8 cellular contexts compared by ENCODE assay signal in genomic region chr12:56334490-56334793, GRCh38. TPM values are rescaled to one million over a fixed set of nuclear protein-coding genes. Genes with fewer than 3 reads are reported as not detected.
DNase-seq lines count a peak whose midpoint lies in the region; ATAC-seq, FAIRE-seq and TF ChIP-seq lines count a peak whose summit lies in the region.

No MANE protein-coding gene starts in this region.

- POLR2A ChIA-PET in HepG2 (lab: Yijun Ruan, JAX) = interaction anchor here (1.7 to 4.7 kb wide), 5 partner anchors 19 to 114 kb away, joined by 6 to 81 read pairs (median 16); partner anchors contain the start of genes APOF, CNPY2, COQ10A and RNF41

- TSS peak; percentile 99 for BruUV-seq in HepG2 (replicated peaks; lab: Mats Ljungman, UMichigan)

- H3K4me2 ChIP-seq in HepG2 (ENCODE audit: low read depth, low read length) = peak overlapping the region; percentile 88

- H3K4me1 ChIP-seq in ascending aorta = peaks cover 3 to 6% of the 10 kb centered on the region in 2 donors
- H3K4me1 ChIP-seq in HepG2 (ENCODE audit: insufficient read depth, low read length) = peaks cover 54% of the 10 kb centered on the region
- H3K4me1 ChIP-seq in thoracic aorta (ENCODE audit: control insufficient read depth in 1 of 2, low read depth in 2 of 2) = peaks cover 3 to 11% of the 10 kb centered on the region in 2 donors

- H3K4me3 Mint-ChIP-seq in activated CD4-positive, alpha-beta T cell treated with anti-CD3 and anti-CD28 coated beads, Interleukin-2, amount 10 ng/mL, durations not matched to agents 24 days and 14 days = peak overlapping the region; percentile 88

- no peaks in the 10 kb centered on the region for H3K9me3 Mint-ChIP-seq in activated CD4-positive, alpha-beta T cell treated with anti-CD3 and anti-CD28 coated beads, Interleukin-2, amount 10 ng/mL, durations not matched to agents 24 days and 14 days

- TF ChIP-seq EP300 in HepG2 (IDR thresholded peaks at IDR 0.05; ENCODE audit: low read depth in 2 of 2, low read length in 2 of 2) (no peak), HepG2 (CRISPR knock-in tag; IDR thresholded peaks at IDR 0.05; ENCODE audit: borderline replicate concordance) (no peak)

- CTCF ChIA-PET in HepG2 (lab: Yijun Ruan, JAX; ENCODE audit: low intra/inter-chr PET ratio, low total read pairs) = interaction anchor here (2.0 kb wide), 1 partner anchor 129 kb away, joined by 5 read pairs; no protein-coding TSS in a partner anchor

- peak overlapping the region; percentile 62 to 67 for H3K4me3 ChIP-seq in ascending aorta
- peak overlapping the region; percentile 60 to 74 (median 71) for H3K4me3 ChIP-seq in HepG2 (replicated peaks in 1 of 3; ENCODE audit: insufficient read depth in 1 of 3, low read depth in 2 of 3, low read length in 3 of 3)
- H3K4me3 ChIP-seq in thoracic aorta = peak overlapping the region; percentile 78

- DNase-seq in activated CD4-positive, alpha-beta T cell treated with anti-CD3 and anti-CD28 coated beads, Interleukin-2, amount 10 ng/mL, durations not matched to agents 24 days and 14 days = no peak
- DNase-seq in activated CD4-positive, alpha-beta T cell treated with anti-CD3 and anti-CD28 coated beads for 4 hours = no peak
- DNase-seq in ascending aorta (ENCODE audit: low spot score in 2 of 2) = no peak
- DNase-seq in HepG2 (ENCODE audit: low spot score) = no peak
- no peak for DNase-seq in thoracic aorta (ENCODE audit: low spot score)
- no peak for DNase-seq in kidney tubule cell (ENCODE audit: low spot score)
- no peak for DNase-seq in T-helper 9 cell
- no peak for DNase-seq in NCI-H1048 (lab: John Stamatoyannopoulos, UW)

- ATAC-seq in HepG2 = peak; percentile 2; the same call in 2 of the 3 replicates
- peak; percentile 6 for ATAC-seq in thoracic aorta (ENCODE audit: insufficient number of reproducible peaks, low FRiP score, low read depth)

- H4K20me1 ChIP-seq in HepG2 (ENCODE audit: insufficient read depth, low read length) = no peaks in the 10 kb centered on the region

- WGBS in HepG2 (ENCODE audit: low lambda C conversion rate) = 8% methylated on average over 6 of the region's 6 CpGs

- H3K27ac ChIP-seq in ascending aorta (peak overlapping the region; percentile 94 to 99), HepG2 (ENCODE audit: extremely low read length, insufficient read depth, low read length) (peak overlapping the region; percentile 88), thoracic aorta (peak overlapping the region; percentile 91 to 93)

- no peaks in the 10 kb centered on the region for H3K27me3 Mint-ChIP-seq in activated CD4-positive, alpha-beta T cell treated with anti-CD3 and anti-CD28 coated beads, Interleukin-2, amount 10 ng/mL, durations not matched to agents 24 days and 14 days

- no peak overlapping the region for H2AFZ ChIP-seq in HepG2 (ENCODE audit: low read length)

- peaks cover 7% of the 10 kb centered on the region for H3K36me3 Mint-ChIP-seq in activated CD4-positive, alpha-beta T cell treated with anti-CD3 and anti-CD28 coated beads, Interleukin-2, amount 10 ng/mL, durations not matched to agents 24 days and 14 days (ENCODE audit: low read depth)

- TF ChIP-seq RAD21 in HepG2 (CRISPR knock-in tag; IDR thresholded peaks at IDR 0.05) = no peak

- in situ Hi-C loops in HepG2 (cut with HindIII; ENCODE audit: extremely low pct_ligation_motif_present, low pct_unique_long_range_greater_than_20kb) = no loop called here

- intact Hi-C loops in activated CD4-positive, alpha-beta T cell treated with anti-CD3 and anti-CD28 coated beads, Interleukin-2, amount 10 ng/mL, durations not matched to agents 24 days and 14 days (cut with micrococcal nuclease) = loop anchor here (1.0 to 10.0 kb wide), 3 partner anchors 18 to 300 kb away; partner anchors contain the start of genes BAZ2A and STAT2
- intact Hi-C loops in ascending aorta (cut with DNase I) (loop anchor here (1.0 kb wide), 1 partner anchor 26 kb away; the partner anchor contains the start of gene STAT2), HepG2 (cut with micrococcal nuclease; ENCODE audit: unreplicated experiment) (loop anchor here (1.0 kb wide), 1 partner anchor 130 kb away; no protein-coding TSS in a partner anchor)

- no peak for TF ChIP-seq CTCF in ascending aorta (IDR thresholded peaks at IDR 0.05)
- no peak for TF ChIP-seq CTCF in HepG2 (CRISPR knock-in tag; IDR thresholded peaks at IDR 0.05)
- no peak for TF ChIP-seq CTCF in thoracic aorta (IDR thresholded peaks at IDR 0.05)

- H3K79me2 ChIP-seq in HepG2 (ENCODE audit: insufficient read depth, low read length) = no peaks in the 10 kb centered on the region

- peaks cover 48% of the 10 kb centered on the region for H3K4me1 Mint-ChIP-seq in activated CD4-positive, alpha-beta T cell treated with anti-CD3 and anti-CD28 coated beads, Interleukin-2, amount 10 ng/mL, durations not matched to agents 24 days and 14 days

- H3K9me3 ChIP-seq in ascending aorta = no peaks in the 10 kb centered on the region
- H3K9me3 ChIP-seq in HepG2 (ENCODE audit: low read length) = no peaks in the 10 kb centered on the region
- no peaks in the 10 kb centered on the region for H3K9me3 ChIP-seq in thoracic aorta

- no peaks in the 10 kb centered on the region for H3K36me3 ChIP-seq in ascending aorta
- no peaks in the 10 kb centered on the region for H3K36me3 ChIP-seq in HepG2 (replicated peaks in 1 of 2; ENCODE audit: control insufficient read depth in 1 of 2, insufficient read depth in 2 of 2, low read length in 2 of 2)
- no peaks in the 10 kb centered on the region for H3K36me3 ChIP-seq in thoracic aorta

- no peak for TF ChIP-seq POLR2A in HepG2 (IDR thresholded peaks at IDR 0.05; ENCODE audit: insufficient read depth in 1 of 2, low read depth in 2 of 2, low read length in 2 of 2)

- H3K9ac ChIP-seq in HepG2 (ENCODE audit: insufficient read depth, low read depth, low read length) = peak overlapping the region; percentile 83

- peak overlapping the region; percentile 99 for H3K27ac Mint-ChIP-seq in activated CD4-positive, alpha-beta T cell treated with anti-CD3 and anti-CD28 coated beads, Interleukin-2, amount 10 ng/mL, durations not matched to agents 24 days and 14 days

- H3K27me3 ChIP-seq in ascending aorta (no peaks in the 10 kb centered on the region), HepG2 (ENCODE audit: control insufficient read depth in 1 of 2, insufficient read depth in 2 of 2, low read length in 2 of 2) (no peaks in the 10 kb centered on the region; a peak in 1 of 5 replicates), thoracic aorta (replicated peaks; ENCODE audit: insufficient read depth) (no peaks in the 10 kb centered on the region)

- no peak for FAIRE-seq in HepG2 (lab: Jason Lieb, UNC)

RNA-seq across cellular contexts. Expression of gene PAN2, which starts 0.6 kb away (rescaled TPM):
- total RNA-seq in activated CD4-positive, alpha-beta T cell treated with anti-CD3 and anti-CD28 coated beads, Interleukin-2, amount 10 ng/mL, durations not matched to agents 24 days and 14 days = 31.3 and 34.7 TPM in 2 replicates
- total RNA-seq in ascending aorta (45.3 TPM), HepG2 (2016; rRNA removed; fragmentation: Illumina TruSeq; extraction: Trizol) (14.8 and 27.2 TPM in 2 replicates), thoracic aorta (10 to 100 TPM; 39.8 to 42.7 TPM)
- 1.6 and 2.2 TPM in 2 replicates for total RNA-seq in HepG2 (2016; cell fraction: cytosol; rRNA removed; fragmentation: Illumina TruSeq; extraction: Trizol; ENCODE audit: low read depth)
- 12.7 and 29.9 TPM in 2 replicates for total RNA-seq in HepG2 (2016; cell fraction: insoluble cytoplasmic fraction; rRNA removed; fragmentation: Illumina TruSeq; extraction: Trizol)
- 4.4 and 4.6 TPM in 2 replicates for total RNA-seq in HepG2 (2016; cell fraction: membrane; rRNA removed; fragmentation: Illumina TruSeq; extraction: Trizol)
- total RNA-seq in HepG2 (2016; cell fraction: nucleus; rRNA removed; fragmentation: Illumina TruSeq; extraction: Trizol) = 46.3 and 53.3 TPM in 2 replicates
- 61.1 and 68.5 TPM in 2 replicates for polyA plus RNA-seq in HepG2 (2011; rRNA removed)
- 10.4 and 10.7 TPM in 2 replicates for polyA plus RNA-seq in HepG2 (2011; cell fraction: cytosol; rRNA removed)
- 745 and 829 TPM in 2 replicates for polyA plus RNA-seq in HepG2 (2011; cell fraction: nucleus; rRNA removed)
- polyA plus RNA-seq in HepG2 (2012) = 59.3 and 76.5 TPM in 2 replicates
- polyA plus RNA-seq in HepG2 (2016; cell fraction: cytosol; fragmentation: Illumina TruSeq; extraction: Trizol; ENCODE audit: low read depth) = 0.83 TPM in 2 replicates
- polyA plus RNA-seq in HepG2 (2016; cell fraction: insoluble cytoplasmic fraction; fragmentation: Illumina TruSeq; extraction: Trizol; ENCODE audit: low read depth) = 11.7 and 13.2 TPM in 2 replicates
- polyA plus RNA-seq in HepG2 (2016; cell fraction: membrane; fragmentation: Illumina TruSeq; extraction: Trizol; ENCODE audit: low read depth) = 1.2 and 2.0 TPM in 2 replicates
- 117 and 129 TPM in 2 replicates for polyA plus RNA-seq in HepG2 (2016; cell fraction: nucleus; fragmentation: Illumina TruSeq; extraction: Trizol; ENCODE audit: insufficient read depth, low read depth)
- polyA minus RNA-seq in HepG2 (2011; rRNA and poly(A)+ RNA removed; ENCODE audit: low replicate concordance) = 28.0 and 50.8 TPM in 2 replicates
- polyA minus RNA-seq in HepG2 (2011; cell fraction: cytosol; rRNA and poly(A)+ RNA removed) = 6.0 and 6.1 TPM in 2 replicates
- polyA minus RNA-seq in HepG2 (2011; cell fraction: nucleus; rRNA and poly(A)+ RNA removed) = 91.0 and 105 TPM in 2 replicates

RNA-seq across cellular contexts. Expression of gene IL23A, which starts 4.2 kb away (rescaled TPM):
- 36.0 and 36.9 TPM in 2 replicates for total RNA-seq in activated CD4-positive, alpha-beta T cell treated with anti-CD3 and anti-CD28 coated beads, Interleukin-2, amount 10 ng/mL, durations not matched to agents 24 days and 14 days
- total RNA-seq in ascending aorta = not detected
- total RNA-seq in HepG2 (2016; rRNA removed; fragmentation: Illumina TruSeq; extraction: Trizol) = 0.35 and 0.51 TPM in 2 replicates
- total RNA-seq in HepG2 (2016; cell fraction: cytosol; rRNA removed; fragmentation: Illumina TruSeq; extraction: Trizol; ENCODE audit: low read depth) = 0.30 TPM in 1 of 2 replicates, not detected in the other
- total RNA-seq in HepG2 (2016; cell fraction: insoluble cytoplasmic fraction; rRNA removed; fragmentation: Illumina TruSeq; extraction: Trizol) = 0.24 TPM in 1 of 2 replicates, not detected in the other
- total RNA-seq in HepG2 (2016; cell fraction: membrane; rRNA removed; fragmentation: Illumina TruSeq; extraction: Trizol) = 0.31 and 0.59 TPM in 2 replicates
- not detected in 2 replicates for total RNA-seq in HepG2 (2016; cell fraction: nucleus; rRNA removed; fragmentation: Illumina TruSeq; extraction: Trizol)
- polyA plus RNA-seq in HepG2 (2011; rRNA removed) = 0.33 and 0.72 TPM in 2 replicates
- polyA plus RNA-seq in HepG2 (2011; cell fraction: cytosol; rRNA removed) = 0.31 and 0.36 TPM in 2 replicates
- polyA plus RNA-seq in HepG2 (2011; cell fraction: nucleus; rRNA removed) = 0.47 and 0.63 TPM in 2 replicates
- polyA plus RNA-seq in HepG2 (2012) = 0.48 and 0.75 TPM in 2 replicates
- 0.42 and 0.51 TPM in 2 replicates for polyA plus RNA-seq in HepG2 (2016; cell fraction: cytosol; fragmentation: Illumina TruSeq; extraction: Trizol; ENCODE audit: low read depth)
- polyA plus RNA-seq in HepG2 (2016; cell fraction: insoluble cytoplasmic fraction; fragmentation: Illumina TruSeq; extraction: Trizol; ENCODE audit: low read depth) = 0.35 TPM in 1 of 2 replicates, not detected in the other
- polyA plus RNA-seq in HepG2 (2016; cell fraction: membrane; fragmentation: Illumina TruSeq; extraction: Trizol; ENCODE audit: low read depth) = 0.70 TPM in 1 of 2 replicates, not detected in the other
- 0.74 and 1.5 TPM in 2 replicates for polyA plus RNA-seq in HepG2 (2016; cell fraction: nucleus; fragmentation: Illumina TruSeq; extraction: Trizol; ENCODE audit: insufficient read depth, low read depth)
- 0.38 TPM in 1 of 2 replicates, not detected in the other for polyA minus RNA-seq in HepG2 (2011; rRNA and poly(A)+ RNA removed; ENCODE audit: low replicate concordance)
- polyA minus RNA-seq in HepG2 (2011; cell fraction: cytosol; rRNA and poly(A)+ RNA removed) = not detected in 2 replicates
- polyA minus RNA-seq in HepG2 (2011; cell fraction: nucleus; rRNA and poly(A)+ RNA removed) = not detected in 2 replicates
- not detected for total RNA-seq in thoracic aorta

RNA-seq across cellular contexts. Expression of gene CNPY2, which starts 18.7 kb away (rescaled TPM):
- total RNA-seq in activated CD4-positive, alpha-beta T cell treated with anti-CD3 and anti-CD28 coated beads, Interleukin-2, amount 10 ng/mL, durations not matched to agents 24 days and 14 days = 165 and 169 TPM in 2 replicates
- total RNA-seq in ascending aorta (34.6 TPM), HepG2 (2016; rRNA removed; fragmentation: Illumina TruSeq; extraction: Trizol) (246 and 356 TPM in 2 replicates), thoracic aorta (10 to 100 TPM; 72.0 to 85.1 TPM)
- 86.2 and 116 TPM in 2 replicates for total RNA-seq in HepG2 (2016; cell fraction: cytosol; rRNA removed; fragmentation: Illumina TruSeq; extraction: Trizol; ENCODE audit: low read depth)
- 297 and 346 TPM in 2 replicates for total RNA-seq in HepG2 (2016; cell fraction: insoluble cytoplasmic fraction; rRNA removed; fragmentation: Illumina TruSeq; extraction: Trizol)
- total RNA-seq in HepG2 (2016; cell fraction: membrane; rRNA removed; fragmentation: Illumina TruSeq; extraction: Trizol) = 159 and 178 TPM in 2 replicates
- total RNA-seq in HepG2 (2016; cell fraction: nucleus; rRNA removed; fragmentation: Illumina TruSeq; extraction: Trizol) = 222 and 249 TPM in 2 replicates
- polyA plus RNA-seq in HepG2 (2011; rRNA removed) = 250 and 285 TPM in 2 replicates
- 234 and 239 TPM in 2 replicates for polyA plus RNA-seq in HepG2 (2011; cell fraction: cytosol; rRNA removed)
- polyA plus RNA-seq in HepG2 (2011; cell fraction: nucleus; rRNA removed) = 93.0 and 101 TPM in 2 replicates
- polyA plus RNA-seq in HepG2 (2012) = 153 and 157 TPM in 2 replicates
- 111 and 147 TPM in 2 replicates for polyA plus RNA-seq in HepG2 (2016; cell fraction: cytosol; fragmentation: Illumina TruSeq; extraction: Trizol; ENCODE audit: low read depth)
- 240 and 292 TPM in 2 replicates for polyA plus RNA-seq in HepG2 (2016; cell fraction: insoluble cytoplasmic fraction; fragmentation: Illumina TruSeq; extraction: Trizol; ENCODE audit: low read depth)
- 135 and 177 TPM in 2 replicates for polyA plus RNA-seq in HepG2 (2016; cell fraction: membrane; fragmentation: Illumina TruSeq; extraction: Trizol; ENCODE audit: low read depth)
- 388 and 406 TPM in 2 replicates for polyA plus RNA-seq in HepG2 (2016; cell fraction: nucleus; fragmentation: Illumina TruSeq; extraction: Trizol; ENCODE audit: insufficient read depth, low read depth)
- 67.5 and 176 TPM in 2 replicates for polyA minus RNA-seq in HepG2 (2011; rRNA and poly(A)+ RNA removed; ENCODE audit: low replicate concordance)
- polyA minus RNA-seq in HepG2 (2011; cell fraction: cytosol; rRNA and poly(A)+ RNA removed) = 51.0 and 58.1 TPM in 2 replicates
- polyA minus RNA-seq in HepG2 (2011; cell fraction: nucleus; rRNA and poly(A)+ RNA removed) = 63.1 and 76.1 TPM in 2 replicates

RNA-seq across cellular contexts. Expression of gene STAT2, which starts 25.5 kb away (rescaled TPM):
- 64.9 and 68.4 TPM in 2 replicates for total RNA-seq in activated CD4-positive, alpha-beta T cell treated with anti-CD3 and anti-CD28 coated beads, Interleukin-2, amount 10 ng/mL, durations not matched to agents 24 days and 14 days
- total RNA-seq in ascending aorta = 246 TPM
- 41.6 and 43.5 TPM in 2 replicates for total RNA-seq in HepG2 (2016; rRNA removed; fragmentation: Illumina TruSeq; extraction: Trizol)
- 8.2 and 10.4 TPM in 2 replicates for total RNA-seq in HepG2 (2016; cell fraction: cytosol; rRNA removed; fragmentation: Illumina TruSeq; extraction: Trizol; ENCODE audit: low read depth)
- total RNA-seq in HepG2 (2016; cell fraction: insoluble cytoplasmic fraction; rRNA removed; fragmentation: Illumina TruSeq; extraction: Trizol) = 38.2 and 47.1 TPM in 2 replicates
- 6.1 and 7.9 TPM in 2 replicates for total RNA-seq in HepG2 (2016; cell fraction: membrane; rRNA removed; fragmentation: Illumina TruSeq; extraction: Trizol)
- 59.2 and 64.5 TPM in 2 replicates for total RNA-seq in HepG2 (2016; cell fraction: nucleus; rRNA removed; fragmentation: Illumina TruSeq; extraction: Trizol)
- 84.6 and 107 TPM in 2 replicates for polyA plus RNA-seq in HepG2 (2011; rRNA removed)
- 34.2 and 40.4 TPM in 2 replicates for polyA plus RNA-seq in HepG2 (2011; cell fraction: cytosol; rRNA removed)
- polyA plus RNA-seq in HepG2 (2011; cell fraction: nucleus; rRNA removed) = 316 and 363 TPM in 2 replicates
- polyA plus RNA-seq in HepG2 (2012) = 39.4 and 48.7 TPM in 2 replicates
- polyA plus RNA-seq in HepG2 (2016; cell fraction: cytosol; fragmentation: Illumina TruSeq; extraction: Trizol; ENCODE audit: low read depth) = 0.74 and 0.92 TPM in 2 replicates
- 17.0 and 20.3 TPM in 2 replicates for polyA plus RNA-seq in HepG2 (2016; cell fraction: insoluble cytoplasmic fraction; fragmentation: Illumina TruSeq; extraction: Trizol; ENCODE audit: low read depth)
- 2.5 and 2.7 TPM in 2 replicates for polyA plus RNA-seq in HepG2 (2016; cell fraction: membrane; fragmentation: Illumina TruSeq; extraction: Trizol; ENCODE audit: low read depth)
- 104 and 121 TPM in 2 replicates for polyA plus RNA-seq in HepG2 (2016; cell fraction: nucleus; fragmentation: Illumina TruSeq; extraction: Trizol; ENCODE audit: insufficient read depth, low read depth)
- polyA minus RNA-seq in HepG2 (2011; rRNA and poly(A)+ RNA removed; ENCODE audit: low replicate concordance) = 68.9 and 86.5 TPM in 2 replicates
- 29.2 and 34.2 TPM in 2 replicates for polyA minus RNA-seq in HepG2 (2011; cell fraction: cytosol; rRNA and poly(A)+ RNA removed)
- polyA minus RNA-seq in HepG2 (2011; cell fraction: nucleus; rRNA and poly(A)+ RNA removed) = 182 and 240 TPM in 2 replicates
- 100 to 1,000 TPM; 161 to 192 TPM for total RNA-seq in thoracic aorta

RNA-seq across cellular contexts. Expression of gene APOF, which starts 28.2 kb away (rescaled TPM):
- not detected in 2 replicates for total RNA-seq in activated CD4-positive, alpha-beta T cell treated with anti-CD3 and anti-CD28 coated beads, Interleukin-2, amount 10 ng/mL, durations not matched to agents 24 days and 14 days
- total RNA-seq in ascending aorta = not detected
- 1.7 and 3.3 TPM in 2 replicates for total RNA-seq in HepG2 (2016; rRNA removed; fragmentation: Illumina TruSeq; extraction: Trizol)
- total RNA-seq in HepG2 (2016; cell fraction: cytosol; rRNA removed; fragmentation: Illumina TruSeq; extraction: Trizol; ENCODE audit: low read depth) = 0.35 and 0.81 TPM in 2 replicates
- total RNA-seq in HepG2 (2016; cell fraction: insoluble cytoplasmic fraction; rRNA removed; fragmentation: Illumina TruSeq; extraction: Trizol) = 1.7 and 3.4 TPM in 2 replicates
- 1.1 and 1.3 TPM in 2 replicates for total RNA-seq in HepG2 (2016; cell fraction: membrane; rRNA removed; fragmentation: Illumina TruSeq; extraction: Trizol)
- 2.1 and 2.8 TPM in 2 replicates for total RNA-seq in HepG2 (2016; cell fraction: nucleus; rRNA removed; fragmentation: Illumina TruSeq; extraction: Trizol)
- polyA plus RNA-seq in HepG2 (2011; rRNA removed) = 23.9 and 27.5 TPM in 2 replicates
- polyA plus RNA-seq in HepG2 (2011; cell fraction: cytosol; rRNA removed) = 19.0 and 25.8 TPM in 2 replicates
- polyA plus RNA-seq in HepG2 (2011; cell fraction: nucleus; rRNA removed) = 10.5 and 14.9 TPM in 2 replicates
- 8.7 and 19.1 TPM in 2 replicates for polyA plus RNA-seq in HepG2 (2012)
- 0.36 TPM in 2 replicates for polyA plus RNA-seq in HepG2 (2016; cell fraction: cytosol; fragmentation: Illumina TruSeq; extraction: Trizol; ENCODE audit: low read depth)
- 1.2 and 1.4 TPM in 2 replicates for polyA plus RNA-seq in HepG2 (2016; cell fraction: insoluble cytoplasmic fraction; fragmentation: Illumina TruSeq; extraction: Trizol; ENCODE audit: low read depth)
- 0.80 and 0.83 TPM in 2 replicates for polyA plus RNA-seq in HepG2 (2016; cell fraction: membrane; fragmentation: Illumina TruSeq; extraction: Trizol; ENCODE audit: low read depth)
- polyA plus RNA-seq in HepG2 (2016; cell fraction: nucleus; fragmentation: Illumina TruSeq; extraction: Trizol; ENCODE audit: insufficient read depth, low read depth) = 3.9 and 5.0 TPM in 2 replicates
- polyA minus RNA-seq in HepG2 (2011; rRNA and poly(A)+ RNA removed; ENCODE audit: low replicate concordance) = 29.3 TPM in 1 of 2 replicates, not detected in the other
- 6.4 and 11.9 TPM in 2 replicates for polyA minus RNA-seq in HepG2 (2011; cell fraction: cytosol; rRNA and poly(A)+ RNA removed)
- 8.0 and 11.3 TPM in 2 replicates for polyA minus RNA-seq in HepG2 (2011; cell fraction: nucleus; rRNA and poly(A)+ RNA removed)
- total RNA-seq in thoracic aorta = not detected

Comparison
In these comparisons a context has a peak if more than half of its experiments do, and no peak if none do; other contexts are left out.
1. RNA of gene IL23A, which starts 4.2 kb away (total RNA-seq): 36.0 to 36.9 TPM in activated CD4-positive, alpha-beta T cell treated with anti-CD3 and anti-CD28 coated beads, Interleukin-2, amount 10 ng/mL, durations not matched to agents 24 days and 14 days; 0.24 to 0.59 TPM in HepG2, not detected in ascending aorta (single experiment) and not detected in thoracic aorta; every median in the first group is over 10 times any median in the second.
2. Peak in every context shown above with its lines, with median percentiles within 50 percentile points of each other: H3K27ac ChIP-seq and H3K4me3 ChIP-seq.